ENCODE assay signal across 1 cellular context in the genomic region with DNA sequence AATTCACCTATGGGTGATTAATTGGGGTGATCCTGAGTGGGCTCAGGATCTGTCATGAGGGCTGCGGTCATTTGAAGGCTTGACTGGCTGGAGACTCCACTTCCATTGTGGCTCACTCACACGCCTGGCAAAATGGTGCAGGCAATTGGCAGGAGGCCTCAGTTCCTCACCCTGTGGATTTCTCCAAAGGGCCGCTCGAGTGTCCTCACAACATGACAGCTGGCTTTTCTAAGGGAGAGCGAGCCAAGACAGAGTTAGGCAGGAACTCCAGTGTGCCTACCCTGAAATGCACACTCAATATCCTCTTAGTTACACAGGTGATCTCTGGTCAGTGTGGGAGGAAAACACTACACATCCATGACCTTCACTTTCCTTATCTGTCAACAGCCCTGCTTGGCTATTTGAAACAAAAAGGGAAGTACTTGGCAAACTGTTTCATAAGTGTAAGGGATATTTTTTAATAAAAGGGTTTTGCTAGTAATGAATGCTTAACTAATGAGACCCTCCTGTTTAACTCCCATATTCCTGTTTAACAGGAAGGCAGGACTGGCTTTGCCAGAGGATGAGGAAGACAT.
A peak's percentile ranks its signal among the peaks of the same experiment; 100 is the strongest.
TF ChIP-seq lines count a peak whose summit lies in the region.

No MANE protein-coding gene starts in this region.

TF ChIP-seq in K562, 482 proteins besides CTCF, POLR2A, EP300 and RAD21 (continued from another document):
- TF ChIP-seq, protein P1, sequence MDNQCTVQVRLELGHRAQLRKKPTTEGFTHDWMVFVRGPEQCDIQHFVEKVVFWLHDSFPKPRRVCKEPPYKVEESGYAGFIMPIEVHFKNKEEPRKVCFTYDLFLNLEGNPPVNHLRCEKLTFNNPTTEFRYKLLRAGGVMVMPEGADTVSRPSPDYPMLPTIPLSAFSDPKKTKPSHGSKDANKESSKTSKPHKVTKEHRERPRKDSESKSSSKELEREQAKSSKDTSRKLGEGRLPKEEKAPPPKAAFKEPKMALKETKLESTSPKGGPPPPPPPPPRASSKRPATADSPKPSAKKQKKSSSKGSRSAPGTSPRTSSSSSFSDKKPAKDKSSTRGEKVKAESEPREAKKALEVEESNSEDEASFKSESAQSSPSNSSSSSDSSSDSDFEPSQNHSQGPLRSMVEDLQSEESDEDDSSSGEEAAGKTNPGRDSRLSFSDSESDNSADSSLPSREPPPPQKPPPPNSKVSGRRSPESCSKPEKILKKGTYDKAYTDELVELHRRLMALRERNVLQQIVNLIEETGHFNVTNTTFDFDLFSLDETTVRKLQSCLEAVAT (IDR thresholded peaks at IDR 0.05) = no peak
- TF ChIP-seq HIVEP1 (CRISPR knock-in tag; IDR thresholded peaks at IDR 0.05) (no peak), CBFA2T3 (IDR thresholded peaks at IDR 0.05) (0 out of 2 replicates have a peak, but pooled peaks have one; percentile 36), SPI1 (IDR thresholded peaks at IDR 0.05; ENCODE audit: borderline replicate concordance, low read depth, low read length) (0 out of 2 replicates have a peak, but pooled peaks have one; percentile 16), ZEB2 (IDR thresholded peaks at IDR 0.05) (peak; percentile 87), RNF2 (IDR thresholded peaks at IDR 0.05) (no peak), KLF16 (IDR thresholded peaks at IDR 0.05) (peak; percentile 33; the same call in 1 of the 2 replicates), ZNF41 (CRISPR knock-in tag; conservative IDR thresholded peaks at IDR 0.05) (no peak), ZNF124 (CRISPR knock-in tag; IDR thresholded peaks at IDR 0.05) (no peak), SP1 (CRISPR knock-in tag; IDR thresholded peaks at IDR 0.05) (no peak), ZFP1 (CRISPR knock-in tag; IDR thresholded peaks at IDR 0.05) (no peak), IRF1 (CRISPR knock-in tag; IDR thresholded peaks at IDR 0.05; ENCODE audit: borderline replicate concordance) (no peak), ARID3A (IDR thresholded peaks at IDR 0.05; ENCODE audit: borderline replicate concordance, low read depth, low read length) (no peak), SMARCE1 (IDR thresholded peaks at IDR 0.05) (peak; percentile 65; the same call in 1 of the 2 replicates), MTF1 (CRISPR knock-in tag; IDR thresholded peaks at IDR 0.05; ENCODE audit: borderline replicate concordance) (no peak), CUX1 (CRISPR knock-in tag; IDR thresholded peaks at IDR 0.05) (no peak), ARID1B (IDR thresholded peaks at IDR 0.05) (peak; percentile 61), ESRRA (IDR thresholded peaks at IDR 0.05; ENCODE audit: borderline replicate concordance, low read depth) (peak; percentile 87), JUND (IDR thresholded peaks at IDR 0.05; ENCODE audit: borderline replicate concordance, low read depth, low read length) (no peak), JUND (tag; IDR thresholded peaks at IDR 0.05; ENCODE audit: borderline replicate concordance, low read depth, low read length) (0 out of 3 replicates have a peak, but pooled peaks have one; percentile 18), GABPA (tag; conservative IDR thresholded peaks at IDR 0.05; ENCODE audit: low read depth) (no peak), GATA2 (CRISPR knock-in tag; IDR thresholded peaks at IDR 0.05) (peak; percentile 24; the same call in 1 of the 2 replicates), SMARCC2 (IDR thresholded peaks at IDR 0.05; ENCODE audit: low read depth) (peak; percentile 56; the same call in 1 of the 2 replicates), DPF2 (IDR thresholded peaks at IDR 0.05) (0 out of 2 replicates have a peak, but pooled peaks have one; percentile 26), HDAC1 (IDR thresholded peaks at IDR 0.05) (peak in 1 of 2 experiments; percentile 35; a peak in 1 of 4 replicates), EGR1 (conservative IDR thresholded peaks at IDR 0.05) (no peak), TSHZ1 (CRISPR knock-in tag; IDR thresholded peaks at IDR 0.05) (no peak), GABPB1 (CRISPR knock-in tag; IDR thresholded peaks at IDR 0.05) (no peak), TEAD4 (IDR thresholded peaks at IDR 0.05; ENCODE audit: low read length) (peak; percentile 60; the same call in 1 of the 2 replicates), TEAD4 (CRISPR knock-in tag; IDR thresholded peaks at IDR 0.05; ENCODE audit: borderline replicate concordance) (no peak), TFAM (CRISPR knock-in tag; conservative IDR thresholded peaks at IDR 0.05) (no peak), KDM5B (IDR thresholded peaks at IDR 0.05; ENCODE audit: insufficient replicate concordance, low read depth, low read length) (no peak), ZNF644 (tag; IDR thresholded peaks at IDR 0.05; ENCODE audit: low read depth) (no peak), SMARCA4 (IDR thresholded peaks at IDR 0.05) (peak; percentile 41; the same call in 1 of the 2 replicates), ZNF146 (CRISPR knock-in tag; IDR thresholded peaks at IDR 0.05; ENCODE audit: unreplicated experiment) (no peak), HMBOX1 (IDR thresholded peaks at IDR 0.05) (peak; percentile 77; the same call in 1 of the 2 replicates), SRSF9 (IDR thresholded peaks at IDR 0.05; ENCODE audit: borderline replicate concordance, low read depth, low read length) (no peak), MEIS2 (IDR thresholded peaks at IDR 0.05; ENCODE audit: partially characterized antibody) (peak; percentile 73), ZNF780A (CRISPR knock-in tag; IDR thresholded peaks at IDR 0.05) (no peak), TCF3 (CRISPR knock-in tag; IDR thresholded peaks at IDR 0.05) (peak; percentile 56), CHD2 (IDR thresholded peaks at IDR 0.05; ENCODE audit: low read depth, low read length) (no peak)
- TF ChIP-seq, protein P2, sequence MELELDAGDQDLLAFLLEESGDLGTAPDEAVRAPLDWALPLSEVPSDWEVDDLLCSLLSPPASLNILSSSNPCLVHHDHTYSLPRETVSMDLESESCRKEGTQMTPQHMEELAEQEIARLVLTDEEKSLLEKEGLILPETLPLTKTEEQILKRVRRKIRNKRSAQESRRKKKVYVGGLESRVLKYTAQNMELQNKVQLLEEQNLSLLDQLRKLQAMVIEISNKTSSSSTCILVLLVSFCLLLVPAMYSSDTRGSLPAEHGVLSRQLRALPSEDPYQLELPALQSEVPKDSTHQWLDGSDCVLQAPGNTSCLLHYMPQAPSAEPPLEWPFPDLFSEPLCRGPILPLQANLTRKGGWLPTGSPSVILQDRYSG (tag; conservative IDR thresholded peaks at IDR 0.05; ENCODE audit: low read depth) = no peak
- TF ChIP-seq, protein P3, sequence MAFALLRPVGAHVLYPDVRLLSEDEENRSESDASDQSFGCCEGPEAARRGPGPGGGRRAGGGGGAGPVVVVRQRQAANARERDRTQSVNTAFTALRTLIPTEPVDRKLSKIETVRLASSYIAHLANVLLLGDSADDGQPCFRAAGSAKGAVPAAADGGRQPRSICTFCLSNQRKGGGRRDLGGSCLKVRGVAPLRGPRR (CRISPR knock-in tag; IDR thresholded peaks at IDR 0.05) = no peak
